2 cellular contexts compared by ENCODE assay signal in the genomic region with DNA sequence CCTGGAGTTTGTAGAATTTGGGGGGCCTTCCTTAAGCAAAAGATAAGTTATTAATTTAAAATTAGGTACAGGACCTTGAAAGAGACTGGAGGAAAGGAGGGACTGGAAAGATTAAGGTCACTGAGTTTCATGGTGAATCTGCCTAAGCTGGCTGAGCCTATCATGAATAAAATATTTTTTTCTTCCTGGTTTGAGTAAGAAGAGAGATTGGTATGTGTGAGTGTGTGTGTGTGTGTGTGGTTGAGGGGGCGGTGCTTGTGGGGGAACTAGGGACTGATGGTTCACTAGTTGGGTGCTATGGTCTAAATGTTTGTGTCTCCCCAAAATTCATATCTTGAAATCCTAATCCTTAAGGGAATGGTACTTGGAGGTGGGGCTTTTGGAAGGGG.
TF ChIP-seq lines count a peak whose summit lies in the region.

No MANE protein-coding gene starts in this region.

TF ChIP-seq in IMR-90, 13 proteins besides CTCF, POLR2A, EP300 and RAD21:
- TF ChIP-seq SMC3 (IDR thresholded peaks at IDR 0.05; ENCODE audit: low read depth, low read length), result no peak
- TF ChIP-seq FOS (IDR thresholded peaks at IDR 0.05; ENCODE audit: low read depth, low read length), result no peak
TF ChIP-seq in IMR-90: peak in this region for 0.

TF ChIP-seq in HepG2, 621 proteins besides CTCF, POLR2A, EP300 and RAD21:
- no peak for TF ChIP-seq ZNF747 (CRISPR knock-in tag; IDR thresholded peaks at IDR 0.05; ENCODE audit: borderline replicate concordance)
- TF ChIP-seq ZNF367 (CRISPR knock-in tag; IDR thresholded peaks at IDR 0.05; ENCODE audit: borderline replicate concordance), result no peak
- no peak for TF ChIP-seq NFE2L2 (IDR thresholded peaks at IDR 0.05; ENCODE audit: low read length)
- TF ChIP-seq ZC3H13 (CRISPR knock-in tag; IDR thresholded peaks at IDR 0.05), result no peak
- TF ChIP-seq FOXM1 (CRISPR knock-in tag; IDR thresholded peaks at IDR 0.05), result no peak
